In the genomic region with DNA sequence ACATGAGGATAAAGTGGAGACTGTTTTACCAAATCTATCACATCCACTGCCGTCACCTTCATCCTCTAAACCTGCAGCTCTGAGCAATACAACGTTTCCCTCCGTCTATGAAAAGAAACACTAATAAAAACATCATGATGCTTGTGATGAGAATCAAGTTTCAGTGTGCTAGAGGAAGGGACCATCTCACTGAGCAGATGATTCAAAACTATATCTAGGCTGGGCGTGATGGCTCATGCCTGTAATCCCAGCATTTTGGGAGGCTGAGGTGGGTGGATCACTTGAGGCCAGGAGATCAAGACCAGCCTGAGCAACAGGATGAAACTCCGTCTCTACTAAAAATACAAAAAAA, we compare ENCODE assay signal across 24 cellular contexts. TPM values are rescaled to one million over a fixed set of nuclear protein-coding genes. Genes with fewer than 3 reads are reported as not detected.
"Had no signal": no experiment of that assay in that cellular context is flagged by ENCODE, and none has a peak within 500 bp of the region (broad histone marks: within the 10 kb centered on the region; RNA-seq: fewer than 3 reads in every experiment).

No MANE protein-coding gene starts in this region.

- ATAC-seq: WTC11 had no signal

- H3K36me3 ChIP-seq: breast epithelium had no signal

- H3K4me3 Mint-ChIP-seq: activated CD4-positive, alpha-beta memory T cell treated with anti-CD3 and anti-CD28 coated beads, Interleukin-2, amount 10 ng/mL, durations not matched to agents 7 days and 5 days; activated naive CD4-positive, alpha-beta T cell treated with anti-CD3 and anti-CD28 coated beads, Interleukin-2, amount 10 ng/mL, durations not matched to agents 7 days and 5 days; activated naive CD8-positive, alpha-beta T cell treated with anti-CD3 and anti-CD28 coated beads for 36 hours; T-helper 1 cell treated with Interleukin-12 subunit alpha and Interleukin-12 subunit beta and Interleukin-4 antibody, amounts not matched to agents 30 μg/mL and 1 μg/mL, for 36 hours; WTC11 had no signal

- H3K4me3 ChIP-seq: breast epithelium, Peyer's patch had no signal

- H3K9me3 ChIP-seq: Peyer's patch had no signal

- DNase-seq: activated CD4-positive, alpha-beta memory T cell treated with anti-CD3 and anti-CD28 coated beads, Interleukin-2, amount 10 ng/mL, durations not matched to agents 7 days and 5 days; activated CD4-positive, alpha-beta T cell treated with anti-CD3 and anti-CD28 coated beads, Interleukin-2, amount 50 U/mL, for 1 hour; activated gamma-delta T cell treated with Interleukin-2 at 50 U/mL for 16 hours; activated naive CD4-positive, alpha-beta T cell treated with anti-CD3 and anti-CD28 coated beads, Interleukin-2, amount 10 ng/mL, durations not matched to agents 7 days and 5 days; activated naive CD8-positive, alpha-beta T cell treated with anti-CD3 and anti-CD28 coated beads for 36 hours; activated T-cell treated with anti-CD3 and anti-CD28 coated beads for 4 hours; activated T-cell treated with anti-CD3 and anti-CD28 coated beads, Interleukin-2, amount 50 U/mL, for 48 hours; Karpas-422; MM.1S; NCI-H1105; NCI-H1436; NCI-H1694 treated with DMSO at 0.1 percent for 48 hours; NCI-H2081; NCI-H510A treated with DMSO at 0.1 percent for 48 hours; NCI-H69; Peyer's patch; SHP77 treated with DMSO at 0.1 percent for 48 hours; T-helper 9 cell had no signal

- H3K36me3 Mint-ChIP-seq: activated naive CD4-positive, alpha-beta T cell treated with anti-CD3 and anti-CD28 coated beads, Interleukin-2, amount 10 ng/mL, durations not matched to agents 7 days and 5 days had no signal

- H3K9me3 Mint-ChIP-seq: activated CD4-positive, alpha-beta memory T cell treated with anti-CD3 and anti-CD28 coated beads, Interleukin-2, amount 10 ng/mL, durations not matched to agents 7 days and 5 days; activated naive CD4-positive, alpha-beta T cell treated with anti-CD3 and anti-CD28 coated beads, Interleukin-2, amount 10 ng/mL, durations not matched to agents 7 days and 5 days had no signal

- H3K27ac Mint-ChIP-seq: activated CD4-positive, alpha-beta memory T cell treated with anti-CD3 and anti-CD28 coated beads, Interleukin-2, amount 10 ng/mL, durations not matched to agents 7 days and 5 days; activated naive CD4-positive, alpha-beta T cell treated with anti-CD3 and anti-CD28 coated beads, Interleukin-2, amount 10 ng/mL, durations not matched to agents 7 days and 5 days; activated naive CD8-positive, alpha-beta T cell treated with anti-CD3 and anti-CD28 coated beads for 36 hours; activated T-helper 2 cell treated with anti-CD3 and anti-CD28 coated beads, Interferon-gamma antibody, Interleukin-2, Interleukin-4, amounts not matched to agents 10 μg/mL and 5 μg/mL and 100 μg/mL, durations not matched to agents 14 hours and 24 hours and 36 hours; T-helper 1 cell treated with Interleukin-12 subunit alpha and Interleukin-12 subunit beta and Interleukin-4 antibody, amounts not matched to agents 30 μg/mL and 1 μg/mL, for 36 hours; WTC11 had no signal

- H3K27me3 Mint-ChIP-seq: activated naive CD8-positive, alpha-beta T cell treated with anti-CD3 and anti-CD28 coated beads for 36 hours had no signal

- H3K4me1 Mint-ChIP-seq: activated CD4-positive, alpha-beta memory T cell treated with anti-CD3 and anti-CD28 coated beads, Interleukin-2, amount 10 ng/mL, durations not matched to agents 7 days and 5 days; activated naive CD4-positive, alpha-beta T cell treated with anti-CD3 and anti-CD28 coated beads, Interleukin-2, amount 10 ng/mL, durations not matched to agents 7 days and 5 days; activated naive CD8-positive, alpha-beta T cell treated with anti-CD3 and anti-CD28 coated beads for 36 hours had no signal

- H3K27ac ChIP-seq: breast epithelium, Peyer's patch had no signal

- H3K4me1 ChIP-seq: breast epithelium had no signal

- H3K27me3 ChIP-seq: breast epithelium, Peyer's patch had no signal

RNA-seq across cellular contexts. Expression of a gene that starts 14.7 kb away (rescaled TPM):
- total RNA-seq: activated CD4-positive, alpha-beta memory T cell treated with anti-CD3 and anti-CD28 coated beads, Interleukin-2, amount 10 ng/mL, durations not matched to agents 7 days and 5 days; activated CD8-positive, alpha-beta memory T cell treated with anti-CD3 and anti-CD28 coated beads for 36 hours; activated naive CD8-positive, alpha-beta T cell treated with anti-CD3 and anti-CD28 coated beads for 36 hours; activated T-helper 2 cell treated with anti-CD3 and anti-CD28 coated beads, Interferon-gamma antibody, Interleukin-2, Interleukin-4, amounts not matched to agents 10 μg/mL and 5 μg/mL and 100 μg/mL, durations not matched to agents 14 hours and 24 hours and 36 hours; SK-MEL-5 had no signal

RNA-seq across cellular contexts. Expression of a gene that starts 16.3 kb away (rescaled TPM):
- total RNA-seq: activated CD4-positive, alpha-beta memory T cell treated with anti-CD3 and anti-CD28 coated beads, Interleukin-2, amount 10 ng/mL, durations not matched to agents 7 days and 5 days; activated CD8-positive, alpha-beta memory T cell treated with anti-CD3 and anti-CD28 coated beads for 36 hours; activated naive CD8-positive, alpha-beta T cell treated with anti-CD3 and anti-CD28 coated beads for 36 hours; activated T-helper 2 cell treated with anti-CD3 and anti-CD28 coated beads, Interferon-gamma antibody, Interleukin-2, Interleukin-4, amounts not matched to agents 10 μg/mL and 5 μg/mL and 100 μg/mL, durations not matched to agents 14 hours and 24 hours and 36 hours had no signal
